ENCODE assay signal across 8 cellular contexts in genomic region chr10:101694056-101694673, GRCh38. TPM values are rescaled to one million over a fixed set of nuclear protein-coding genes. Genes with fewer than 3 reads are reported as not detected.
DNase-seq lines count a peak whose midpoint lies in the region; ATAC-seq and TF ChIP-seq lines count a peak whose summit lies in the region.

No MANE protein-coding gene starts in this region.

- peak; percentile 62 for DNase-seq in NCI-H82 (lab: John Stamatoyannopoulos, UW)
- DNase-seq in NCI-H82 treated with DMSO at 0.1 percent for 48 hours (lab: John Stamatoyannopoulos, UW; ENCODE audit: unreplicated experiment), result no peak
- peak; percentile 28 for DNase-seq in NCI-H460 (ENCODE audit: extremely low read depth, low read depth)
- DNase-seq in activated CD8-positive, alpha-beta memory T cell treated with anti-CD3 and anti-CD28 coated beads, Interleukin-2, amount 50 U/mL, for 4 hours, result peak; percentile 67
- DNase-seq in epithelial cell of esophagus (ENCODE audit: low read depth), result peak; percentile 56
- DNase-seq in mucosa of gallbladder (ENCODE audit: low spot score), result peak; percentile 29
- peak; percentile 24 to 38 for DNase-seq in stimulated activated CD8-positive, alpha-beta memory T cell treated with anti-CD3 and anti-CD28 coated beads, Interleukin-4, amount 100 ng/mL, for 4 hours (ENCODE audit: low read depth in 2 of 2, low spot score in 1 of 2)

- TF ChIP-seq CTCF in epithelial cell of esophagus (IDR thresholded peaks at IDR 0.05; ENCODE audit: insufficient read depth, low read depth, low read length, missing control alignments), result no peak

- peak; percentile 72 for ATAC-seq in HG02840 (IDR thresholded peaks at IDR 0.05; ENCODE audit: low FRiP score, unreplicated experiment)

- peak overlapping the region; percentile 79 for H3K4me3 ChIP-seq in epithelial cell of esophagus (ENCODE audit: low read length)

RNA-seq across cellular contexts. Expression of gene FBXW4, which starts 0.8 kb away (rescaled TPM):
- 13.1 and 23.7 TPM in 2 replicates for total RNA-seq in NCI-H460 (2014; rRNA removed; shearing (Covaris generic))
- polyA plus RNA-seq in NCI-H460 (2014; cell fraction: nucleus; rRNA removed), result 10.0 and 14.7 TPM in 2 replicates
- total RNA-seq in mucosa of gallbladder, result 65.0 TPM
